15 cellular contexts compared by ENCODE assay signal in genomic region chr2:124973396-124973795, GRCh38.
DNase-seq lines count a peak whose midpoint lies in the region; ATAC-seq, FAIRE-seq and TF ChIP-seq lines count a peak whose summit lies in the region.
"Had no signal": no experiment of that assay in that cellular context is flagged by ENCODE, and none has a peak within 500 bp of the region (broad histone marks: within the 10 kb centered on the region; RNA-seq: fewer than 3 reads in every experiment).

No MANE protein-coding gene starts in this region.

- no peaks in the 10 kb centered on the region for H3K79me2 ChIP-seq in fibroblast of lung (ENCODE audit: control insufficient read depth, insufficient read depth, low read length)

- intact Hi-C loops in pancreas (cut with DNase I) = no loop called here

- no peak for FAIRE-seq in pancreas (lab: Jason Lieb, UNC)
- FAIRE-seq: H54 had no signal

- no peak overlapping the region for H3K9ac ChIP-seq in fibroblast of lung (ENCODE audit: insufficient read depth, low read length)

- H4K20me1 ChIP-seq in fibroblast of lung (ENCODE audit: control insufficient read depth, extremely low read depth, insufficient read depth, low read length) = no peaks in the 10 kb centered on the region

- peak; percentile 72 for DNase-seq in Caki2 (ENCODE audit: low read depth)
- DNase-seq in RPMI7951 (ENCODE audit: low read depth) = peak; percentile 67
- DNase-seq in fibroblast of lung (ENCODE audit: low read depth in 2 of 2) = peak; percentile 33 to 83
- DNase-seq in pancreas = no peak
- no peak for DNase-seq in iPS-NIHi11 (ENCODE audit: low spot score)
- DNase-seq: MV-4-11, NCI-H1417, NCI-H2029, NCI-H2171, NCI-H446 treated with DMSO at 0.1 percent for 48 hours had no signal

- in situ Hi-C loops in Caki2 (cut with HindIII; ENCODE audit: low pct_unique_long_range_greater_than_20kb, low sequenced_read_pairs) = no loop called here

- no peaks in the 10 kb centered on the region for H3K4me1 ChIP-seq in fibroblast of lung (ENCODE audit: control insufficient read depth, extremely low read depth, insufficient read depth, low read length)
- no peaks in the 10 kb centered on the region for H3K4me1 ChIP-seq in pancreas
- H3K4me1 ChIP-seq: SJSA1 had no signal

- peak in 3 of 4 donors; percentile 26 to 68 (median 32) for ATAC-seq in pancreas
- no peak for ATAC-seq in GM21529 (IDR thresholded peaks at IDR 0.05; ENCODE audit: unreplicated experiment)
- ATAC-seq in HG03378 (IDR thresholded peaks at IDR 0.05; ENCODE audit: unreplicated experiment) = no peak

- H3K27ac ChIP-seq in fibroblast of lung (ENCODE audit: insufficient read depth, low read length) (no peak overlapping the region), pancreas (no peak overlapping the region)
- H3K27ac ChIP-seq: C4-2B, SJSA1 had no signal

- TF ChIP-seq CTCF in fibroblast of lung (conservative IDR thresholded peaks at IDR 0.05 in 1 of 2, IDR thresholded peaks at IDR 0.05 in 1 of 2; ENCODE audit: low read depth in 1 of 2, low read length in 2 of 2) = no peak
- TF ChIP-seq CTCF in pancreas (IDR thresholded peaks at IDR 0.05) = no peak

- H3K36me3 ChIP-seq in fibroblast of lung (ENCODE audit: control insufficient read depth, insufficient read depth, low read length) (no peaks in the 10 kb centered on the region), pancreas (no peaks in the 10 kb centered on the region)
- H3K36me3 ChIP-seq: SJSA1 had no signal

- H3K27me3 ChIP-seq in fibroblast of lung (ENCODE audit: control insufficient read depth, insufficient read depth, low read length) (no peaks in the 10 kb centered on the region), pancreas (no peaks in the 10 kb centered on the region)
- H3K27me3 ChIP-seq: SJSA1 had no signal

- no peak overlapping the region for H3K4me2 ChIP-seq in fibroblast of lung (ENCODE audit: extremely low read depth, insufficient read depth, low read length)

- 29 to 41% methylated on average over 1 of the region's 1 CpG for WGBS in pancreas, 2 donors

- H2AFZ ChIP-seq in fibroblast of lung (ENCODE audit: low read length) = no peak overlapping the region

- no peak overlapping the region for H3K4me3 ChIP-seq in fibroblast of lung (replicated peaks in 1 of 4; ENCODE audit: control extremely low read depth in 1 of 4, insufficient read depth in 1 of 4, low read depth in 3 of 4, low read length in 4 of 4)
- no peak overlapping the region for H3K4me3 ChIP-seq in pancreas
- H3K4me3 ChIP-seq: SJSA1 had no signal

- no peaks in the 10 kb centered on the region for H3K9me3 ChIP-seq in fibroblast of lung (ENCODE audit: control insufficient read depth, insufficient read depth, low read depth, low read length)
- H3K9me3 ChIP-seq in pancreas = no peaks in the 10 kb centered on the region
- H3K9me3 ChIP-seq: SJSA1 had no signal

Comparison
In these comparisons a context has a peak if more than half of its experiments do, and no peak if none do; other contexts are left out.
1. DNase-seq: peak in Caki2 (single experiment), RPMI7951 (single experiment) and fibroblast of lung (2 of 2); none in pancreas (0 of 6) and iPS-NIHi11 (single experiment).
2. ATAC-seq: peak in pancreas (3 of 4); none in GM21529 (single experiment) and HG03378 (single experiment).